18 cellular contexts compared by ENCODE assay signal in the genomic region with DNA sequence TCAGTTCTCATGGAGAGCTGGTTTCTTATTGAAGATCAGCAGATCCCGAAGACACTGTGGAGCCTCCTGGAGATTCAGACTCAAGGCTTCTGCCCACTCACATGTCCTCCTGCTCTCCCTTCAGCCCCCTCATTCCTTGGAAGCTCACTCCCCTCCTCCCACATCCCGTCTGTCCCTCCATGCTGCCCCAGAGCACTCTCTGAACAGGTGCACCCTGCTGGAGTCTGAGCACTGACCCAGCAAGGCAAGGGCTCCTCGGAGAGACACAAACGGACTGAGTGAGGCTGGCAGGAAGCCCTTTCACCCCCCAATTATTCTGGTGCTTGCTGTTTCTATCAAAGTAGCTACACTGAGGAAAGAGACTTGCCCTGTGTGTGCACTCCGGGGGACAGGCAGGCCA.
DNase-seq lines count a peak whose midpoint lies in the region; ATAC-seq and TF ChIP-seq lines count a peak whose summit lies in the region.
"Had no signal": no experiment of that assay in that cellular context is flagged by ENCODE, and none has a peak within 500 bp of the region (broad histone marks: within the 10 kb centered on the region; RNA-seq: fewer than 3 reads in every experiment).

No MANE protein-coding gene starts in this region.

- H3K27ac ChIP-seq in GM23338 (ENCODE audit: low read depth) (no peak overlapping the region), neural progenitor cell (no peak overlapping the region)
- H3K27ac ChIP-seq: 22Rv1; A549; BLaER1 treated with 17β-estradiol and CSF1 and Interleukin-3, amounts not matched to agents 10 nM and 100 nM; C4-2B had no signal

- no peaks in the 10 kb centered on the region for H3K9me3 ChIP-seq in neural progenitor cell (ENCODE audit: low read depth)
- H3K9me3 ChIP-seq: A549; BLaER1 treated with 17β-estradiol and CSF1 and Interleukin-3, amounts not matched to agents 10 nM and 100 nM; Caco-2 had no signal

- 0 out of 2 replicates have a peak, but pooled peaks cover 8% of the 10 kb centered on the region for H3K9me2 ChIP-seq in GM23338 (ENCODE audit: insufficient read depth)

- H3K4me3 Mint-ChIP-seq in GM23338 = no peak overlapping the region
- H3K4me3 Mint-ChIP-seq in neural progenitor cell = no peak overlapping the region
- H3K4me3 Mint-ChIP-seq: B cell; CD4-positive, alpha-beta T cell; CD8-positive, alpha-beta T cell had no signal

- H3K27me3 ChIP-seq in GM23338 (ENCODE audit: insufficient read depth) (no peaks in the 10 kb centered on the region), neural progenitor cell (no peaks in the 10 kb centered on the region)
- H3K27me3 ChIP-seq: BLaER1 treated with 17β-estradiol and CSF1 and Interleukin-3, amounts not matched to agents 10 nM and 100 nM had no signal

- no peak overlapping the region for H3K4me3 ChIP-seq in GM23338
- H3K4me3 ChIP-seq in neural progenitor cell = no peak overlapping the region
- H3K4me3 ChIP-seq: A549; BLaER1 treated with 17β-estradiol and CSF1 and Interleukin-3, amounts not matched to agents 10 nM and 100 nM had no signal

- no peaks in the 10 kb centered on the region for H4K20me1 ChIP-seq in GM23338 (replicated peaks; ENCODE audit: insufficient read depth)
- no peaks in the 10 kb centered on the region for H4K20me1 ChIP-seq in neural progenitor cell (ENCODE audit: low read depth)
- H4K20me1 ChIP-seq: BLaER1 treated with 17β-estradiol and CSF1 and Interleukin-3, amounts not matched to agents 10 nM and 100 nM had no signal

- H3F3A ChIP-seq in GM23338 (replicated peaks; ENCODE audit: low read depth) (no peaks in the 10 kb centered on the region), neural progenitor cell (ENCODE audit: low read depth) (no peaks in the 10 kb centered on the region)

- DNase-seq in GM23338 (ENCODE audit: low spot score) = no peak
- DNase-seq in left kidney (ENCODE audit: low read depth, low spot score) = peak; percentile 60
- no peak for DNase-seq in neural progenitor cell (ENCODE audit: low spot score)
- no peak for DNase-seq in NCI-H1930 (lab: John Stamatoyannopoulos, UW)
- DNase-seq in amygdala (lab: John Stamatoyannopoulos, UW) = no peak
- DNase-seq in HEK293T (ENCODE audit: extremely low spot score) = no peak
- DNase-seq: AML-193; Caco-2; Calu3; CD4-positive, alpha-beta T cell; CD8-positive, alpha-beta T cell; DMS79 treated with DMSO at 0.1 percent for 48 hours; GF-D8 had no signal

- H3K4me2 ChIP-seq in GM23338 (no peak overlapping the region), neural progenitor cell (no peak overlapping the region)
- H3K4me2 ChIP-seq: A549; BLaER1 treated with 17β-estradiol and CSF1 and Interleukin-3, amounts not matched to agents 10 nM and 100 nM had no signal

- CTCF ChIA-PET in HEK293T (lab: Yijun Ruan, JAX) = interaction anchor here (0.6 kb wide), 1 partner anchor 169 kb away, joined by 5 read pairs; no protein-coding TSS in a partner anchor

- H3K36me3 ChIP-seq in GM23338 (ENCODE audit: insufficient read depth) = no peaks in the 10 kb centered on the region
- H3K36me3 ChIP-seq in neural progenitor cell = no peaks in the 10 kb centered on the region
- H3K36me3 ChIP-seq: BLaER1 treated with 17β-estradiol and CSF1 and Interleukin-3, amounts not matched to agents 10 nM and 100 nM had no signal

- TF ChIP-seq CTCF in GM23338 (conservative IDR thresholded peaks at IDR 0.05; ENCODE audit: low read depth in 2 of 2) = no peak
- TF ChIP-seq CTCF in neural progenitor cell (IDR thresholded peaks at IDR 0.05) = no peak

- no peak overlapping the region for H3K9ac ChIP-seq in neural progenitor cell
- H3K9ac ChIP-seq: BLaER1 treated with 17β-estradiol and CSF1 and Interleukin-3, amounts not matched to agents 10 nM and 100 nM had no signal

- H2AFZ ChIP-seq in GM23338 = peak overlapping the region; percentile 47; the same call in 1 of the 2 replicates
- peak overlapping the region; percentile 59 for H2AFZ ChIP-seq in neural progenitor cell (replicated peaks)

- H3K9me3 Mint-ChIP-seq in GM23338 (no peaks in the 10 kb centered on the region), neural progenitor cell (no peaks in the 10 kb centered on the region)
- H3K9me3 Mint-ChIP-seq: CD4-positive, alpha-beta T cell; CD8-positive, alpha-beta T cell had no signal

- H3K79me2 ChIP-seq in GM23338 (replicated peaks; ENCODE audit: insufficient read depth) = no peaks in the 10 kb centered on the region
- no peaks in the 10 kb centered on the region for H3K79me2 ChIP-seq in neural progenitor cell (ENCODE audit: low read depth)

- H3K4me1 Mint-ChIP-seq in GM23338 (peaks cover 28% of the 10 kb centered on the region), neural progenitor cell (peaks cover 5% of the 10 kb centered on the region)
- H3K4me1 Mint-ChIP-seq: B cell had no signal

- peaks cover 4% of the 10 kb centered on the region for H3K27me3 Mint-ChIP-seq in GM23338 (ENCODE audit: insufficient read depth, low read depth, poor library complexity)
- H3K27me3 Mint-ChIP-seq in neural progenitor cell (ENCODE audit: insufficient read depth, low read depth) = peaks cover 4% of the 10 kb centered on the region
- H3K27me3 Mint-ChIP-seq: B cell; CD4-positive, alpha-beta T cell had no signal

- H3K36me3 Mint-ChIP-seq in GM23338 (ENCODE audit: low read depth) = no peaks in the 10 kb centered on the region
- H3K36me3 Mint-ChIP-seq in neural progenitor cell = no peaks in the 10 kb centered on the region
- H3K36me3 Mint-ChIP-seq: CD8-positive, alpha-beta T cell had no signal

- peaks cover 7% of the 10 kb centered on the region for H3K4me1 ChIP-seq in GM23338 (ENCODE audit: insufficient read depth)
- H3K4me1 ChIP-seq in neural progenitor cell = no peaks in the 10 kb centered on the region
- H3K4me1 ChIP-seq: A549, Caco-2 had no signal

- H3K27ac Mint-ChIP-seq in GM23338 = no peak overlapping the region
- no peak overlapping the region for H3K27ac Mint-ChIP-seq in neural progenitor cell
- H3K27ac Mint-ChIP-seq: B cell; CD4-positive, alpha-beta T cell; CD8-positive, alpha-beta T cell had no signal

- POLR2A ChIA-PET in HEK293T (lab: Yijun Ruan, JAX) = no interaction called here

- ATAC-seq in GM23338 = peak; percentile 51; the same call in 2 of the 3 replicates
- ATAC-seq: A549; CD8-positive, alpha-beta T cell had no signal

TF ChIP-seq in GM23338, 12 proteins besides CTCF, POLR2A, EP300 and RAD21 (continues in another document):
- TF ChIP-seq EZH2 (IDR thresholded peaks at IDR 0.05; ENCODE audit: low read depth, unreplicated experiment) (no peak), EZH2phosphoT487 (IDR thresholded peaks at IDR 0.05; ENCODE audit: unreplicated experiment) (no peak), ZNF114 (CRISPR knock-in tag; IDR thresholded peaks at IDR 0.05) (no peak)
- TF ChIP-seq, protein P1, sequence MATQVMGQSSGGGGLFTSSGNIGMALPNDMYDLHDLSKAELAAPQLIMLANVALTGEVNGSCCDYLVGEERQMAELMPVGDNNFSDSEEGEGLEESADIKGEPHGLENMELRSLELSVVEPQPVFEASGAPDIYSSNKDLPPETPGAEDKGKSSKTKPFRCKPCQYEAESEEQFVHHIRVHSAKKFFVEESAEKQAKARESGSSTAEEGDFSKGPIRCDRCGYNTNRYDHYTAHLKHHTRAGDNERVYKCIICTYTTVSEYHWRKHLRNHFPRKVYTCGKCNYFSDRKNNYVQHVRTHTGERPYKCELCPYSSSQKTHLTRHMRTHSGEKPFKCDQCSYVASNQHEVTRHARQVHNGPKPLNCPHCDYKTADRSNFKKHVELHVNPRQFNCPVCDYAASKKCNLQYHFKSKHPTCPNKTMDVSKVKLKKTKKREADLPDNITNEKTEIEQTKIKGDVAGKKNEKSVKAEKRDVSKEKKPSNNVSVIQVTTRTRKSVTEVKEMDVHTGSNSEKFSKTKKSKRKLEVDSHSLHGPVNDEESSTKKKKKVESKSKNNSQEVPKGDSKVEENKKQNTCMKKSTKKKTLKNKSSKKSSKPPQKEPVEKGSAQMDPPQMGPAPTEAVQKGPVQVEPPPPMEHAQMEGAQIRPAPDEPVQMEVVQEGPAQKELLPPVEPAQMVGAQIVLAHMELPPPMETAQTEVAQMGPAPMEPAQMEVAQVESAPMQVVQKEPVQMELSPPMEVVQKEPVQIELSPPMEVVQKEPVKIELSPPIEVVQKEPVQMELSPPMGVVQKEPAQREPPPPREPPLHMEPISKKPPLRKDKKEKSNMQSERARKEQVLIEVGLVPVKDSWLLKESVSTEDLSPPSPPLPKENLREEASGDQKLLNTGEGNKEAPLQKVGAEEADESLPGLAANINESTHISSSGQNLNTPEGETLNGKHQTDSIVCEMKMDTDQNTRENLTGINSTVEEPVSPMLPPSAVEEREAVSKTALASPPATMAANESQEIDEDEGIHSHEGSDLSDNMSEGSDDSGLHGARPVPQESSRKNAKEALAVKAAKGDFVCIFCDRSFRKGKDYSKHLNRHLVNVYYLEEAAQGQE (IDR thresholded peaks at IDR 0.05; ENCODE audit: unreplicated experiment) = no peak

TF ChIP-seq in HEK293T, 16 proteins besides CTCF, POLR2A, EP300 and RAD21:
- TF ChIP-seq ELF4 (IDR thresholded peaks at IDR 0.05) (no peak), CTBP1 (IDR thresholded peaks at IDR 0.05; ENCODE audit: borderline replicate concordance) (no peak), BHLHE40 (IDR thresholded peaks at IDR 0.05; ENCODE audit: borderline replicate concordance) (no peak), L3MBTL2 (conservative IDR thresholded peaks at IDR 0.05) (no peak), NFRKB (IDR thresholded peaks at IDR 0.05) (no peak), HDGF (IDR thresholded peaks at IDR 0.05; ENCODE audit: borderline replicate concordance) (no peak), FOXM1 (IDR thresholded peaks at IDR 0.05; ENCODE audit: borderline replicate concordance) (no peak), FOXK2 (IDR thresholded peaks at IDR 0.05) (no peak), ARNT (IDR thresholded peaks at IDR 0.05) (no peak), FOXA1 (IDR thresholded peaks at IDR 0.05) (no peak), SUZ12 (IDR thresholded peaks at IDR 0.05) (no peak), ZNF384 (IDR thresholded peaks at IDR 0.05) (no peak), SP1 (IDR thresholded peaks at IDR 0.05) (no peak), LEF1 (IDR thresholded peaks at IDR 0.05; ENCODE audit: borderline replicate concordance) (no peak), TARDBP (IDR thresholded peaks at IDR 0.05) (no peak)
- TF ChIP-seq, protein P2, sequence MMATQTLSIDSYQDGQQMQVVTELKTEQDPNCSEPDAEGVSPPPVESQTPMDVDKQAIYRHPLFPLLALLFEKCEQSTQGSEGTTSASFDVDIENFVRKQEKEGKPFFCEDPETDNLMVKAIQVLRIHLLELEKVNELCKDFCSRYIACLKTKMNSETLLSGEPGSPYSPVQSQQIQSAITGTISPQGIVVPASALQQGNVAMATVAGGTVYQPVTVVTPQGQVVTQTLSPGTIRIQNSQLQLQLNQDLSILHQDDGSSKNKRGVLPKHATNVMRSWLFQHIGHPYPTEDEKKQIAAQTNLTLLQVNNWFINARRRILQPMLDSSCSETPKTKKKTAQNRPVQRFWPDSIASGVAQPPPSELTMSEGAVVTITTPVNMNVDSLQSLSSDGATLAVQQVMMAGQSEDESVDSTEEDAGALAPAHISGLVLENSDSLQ (IDR thresholded peaks at IDR 0.05) = no peak
